In the genomic region with DNA sequence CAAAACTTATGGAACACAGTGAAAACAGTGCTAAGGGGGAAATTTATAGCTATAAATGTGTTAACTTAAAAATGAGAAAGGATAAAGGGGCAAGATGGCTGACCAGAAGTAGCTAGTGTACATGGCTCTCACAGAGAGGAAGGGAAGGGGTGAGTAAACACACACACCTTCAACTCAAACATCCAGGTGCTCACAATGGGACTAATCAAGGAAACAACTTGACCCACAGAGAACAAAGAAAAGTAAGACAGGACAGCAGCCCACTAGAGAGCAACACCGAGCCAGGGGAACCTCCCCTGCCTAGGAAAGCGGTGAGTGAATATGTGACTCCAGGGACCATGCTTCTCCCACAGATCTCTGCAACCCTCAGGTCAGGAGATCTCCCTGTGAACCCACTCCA, we compare ENCODE assay signal across 23 cellular contexts.
DNase-seq lines count a peak whose midpoint lies in the region; ATAC-seq, FAIRE-seq and TF ChIP-seq lines count a peak whose summit lies in the region.
"Had no signal": no experiment of that assay in that cellular context is flagged by ENCODE, and none has a peak within 500 bp of the region (broad histone marks: within the 10 kb centered on the region; RNA-seq: fewer than 3 reads in every experiment).

No MANE protein-coding gene starts in this region.

- H3K36me3 ChIP-seq in HepG2 (replicated peaks in 1 of 2; ENCODE audit: control insufficient read depth in 1 of 2, insufficient read depth in 2 of 2, low read length in 2 of 2) (0 out of 5 replicates have a peak, but pooled peaks cover 0 to 6% of the 10 kb centered on the region in 2 experiments), right lobe of liver (peaks cover 0 to 3% (median 0%) of the 10 kb centered on the region in 4 donors), left lung (peaks cover 0 to 37% of the 10 kb centered on the region in 2 donors), HAP-1 (replicated peaks) (no peaks in the 10 kb centered on the region; the same call in 1 of the 2 replicates), left ventricle myocardium inferior (peaks cover 63% of the 10 kb centered on the region)

- H4K20me1 ChIP-seq in HepG2 (ENCODE audit: insufficient read depth, low read length) = no peaks in the 10 kb centered on the region

- no TSS peak for BruUV-seq in HepG2 (replicated peaks; lab: Mats Ljungman, UMichigan)

- H3K9me3 Mint-ChIP-seq in WTC11 = peaks cover 46% of the 10 kb centered on the region

- no peak overlapping the region for H3K9ac ChIP-seq in HepG2 (ENCODE audit: insufficient read depth, low read depth, low read length)
- H3K9ac ChIP-seq: SK-N-SH had no signal

- no peak for TF ChIP-seq RAD21 in HepG2 (CRISPR knock-in tag; IDR thresholded peaks at IDR 0.05)

- H2AFZ ChIP-seq in HepG2 (ENCODE audit: low read length) = no peak overlapping the region

- TF ChIP-seq CTCF in HepG2 (CRISPR knock-in tag; IDR thresholded peaks at IDR 0.05) (no peak), right lobe of liver (IDR thresholded peaks at IDR 0.05) (no peak), WTC11 (IDR thresholded peaks at IDR 0.05) (no peak), left lung (IDR thresholded peaks at IDR 0.05) (no peak), left ventricle myocardium inferior (IDR thresholded peaks at IDR 0.05; ENCODE audit: borderline replicate concordance) (no peak)

- no peak overlapping the region for H3K27ac Mint-ChIP-seq in WTC11
- H3K27ac Mint-ChIP-seq: CD8-positive, alpha-beta T cell; HFFc6 had no signal

- H3K4me3 ChIP-seq in HepG2 (replicated peaks in 1 of 3; ENCODE audit: insufficient read depth in 1 of 3, low read depth in 2 of 3, low read length in 3 of 3) = no peak overlapping the region
- H3K4me3 ChIP-seq in right lobe of liver = no peak overlapping the region
- no peak overlapping the region for H3K4me3 ChIP-seq in left lung
- no peak overlapping the region for H3K4me3 ChIP-seq in HAP-1
- no peak overlapping the region for H3K4me3 ChIP-seq in left ventricle myocardium inferior

- no peaks in the 10 kb centered on the region for H3K4me1 ChIP-seq in HepG2 (ENCODE audit: insufficient read depth, low read length)
- H3K4me1 ChIP-seq in right lobe of liver = no peaks in the 10 kb centered on the region
- no peaks in the 10 kb centered on the region for H3K4me1 ChIP-seq in left lung
- H3K4me1 ChIP-seq in HAP-1 = no peaks in the 10 kb centered on the region
- H3K4me1 ChIP-seq in left ventricle myocardium inferior = peaks cover 6% of the 10 kb centered on the region

- 100% methylated on average over 2 of the region's 2 CpGs for WGBS in HepG2 (ENCODE audit: low lambda C conversion rate)
- 100% methylated on average over 1 of the region's 2 CpGs for WGBS in right lobe of liver (ENCODE audit: insufficient coverage, low coverage, low lambda C conversion rate, missing lambda C conversion rate)

- CTCF ChIA-PET in HepG2 (lab: Yijun Ruan, JAX; ENCODE audit: low intra/inter-chr PET ratio, low total read pairs) = no interaction called here
- CTCF ChIA-PET in WTC11 (lab: Charles Lee) = interaction anchor here (0.8 kb wide), 1 partner anchor 262 kb away, joined by 3 read pairs; no protein-coding TSS in a partner anchor

- H3K4me2 ChIP-seq in HepG2 (ENCODE audit: low read depth, low read length) = no peak overlapping the region
- H3K4me2 ChIP-seq: SK-N-SH had no signal

- no peaks in the 10 kb centered on the region for H3K79me2 ChIP-seq in HepG2 (ENCODE audit: insufficient read depth, low read length)

- TF ChIP-seq POLR2A in HepG2 (IDR thresholded peaks at IDR 0.05; ENCODE audit: insufficient read depth in 1 of 2, low read depth in 2 of 2, low read length in 2 of 2) = no peak
- no peak for TF ChIP-seq POLR2A in right lobe of liver (IDR thresholded peaks at IDR 0.05)

- H3K9me3 ChIP-seq in HepG2 (ENCODE audit: low read length) (peaks cover 8% of the 10 kb centered on the region; the same call in 1 of the 2 replicates), right lobe of liver (peaks cover 0 to 2% (median 0%) of the 10 kb centered on the region in 4 donors), left lung (peaks cover 0 to 42% of the 10 kb centered on the region in 2 donors), HAP-1 (peaks cover 6% of the 10 kb centered on the region), left ventricle myocardium inferior (replicated peaks) (peaks cover 39% of the 10 kb centered on the region)

- no peak for FAIRE-seq in HepG2 (lab: Jason Lieb, UNC)

- DNase-seq in HepG2 (ENCODE audit: low spot score) (no peak), right lobe of liver (no peak), WTC11 (ENCODE audit: low spot score) (no peak), left lung (no peak), HAP-1 (ENCODE audit: low spot score in 2 of 2) (no peak), left ventricle myocardium inferior (no peak), superior temporal gyrus (ENCODE audit: extremely low spot score) (no peak)
- DNase-seq: AML-193; C1 segment of cervical spinal cord; CD8-positive, alpha-beta T cell; DMS79; H7; HFFc6; NCI-H1105; NCI-H1694; NCI-H446; NCI-H774; NK-92 treated with Interleukin-12 subunit alpha and Interleukin-12 subunit beta, amount 100 ng/mL, for 24 hours; SIG-M5; SK-N-SH had no signal

- in situ Hi-C loops in HepG2 (cut with HindIII; ENCODE audit: extremely low pct_ligation_motif_present, low pct_unique_long_range_greater_than_20kb) (no loop called here), HAP-1 (cut with MboI; ENCODE audit: low sequenced_read_pairs) (no loop called here)

- peaks cover 67% of the 10 kb centered on the region for H3K36me3 Mint-ChIP-seq in WTC11

- no peaks in the 10 kb centered on the region for H3K27me3 Mint-ChIP-seq in WTC11 (ENCODE audit: low read depth)

- ATAC-seq in HepG2 = peak; percentile 29; the same call in 1 of the 3 replicates
- ATAC-seq in right lobe of liver = no peak
- ATAC-seq in WTC11 = peak; percentile 53
- ATAC-seq in left lung = peak; percentile 32
- no peak for ATAC-seq in GM18498 (IDR thresholded peaks at IDR 0.05; ENCODE audit: unreplicated experiment)
- ATAC-seq: CD8-positive, alpha-beta T cell; Panc1 had no signal

- TF ChIP-seq EP300 in HepG2 (IDR thresholded peaks at IDR 0.05; ENCODE audit: low read depth in 2 of 2, low read length in 2 of 2) (no peak), HepG2 (CRISPR knock-in tag; IDR thresholded peaks at IDR 0.05; ENCODE audit: borderline replicate concordance) (no peak)

- POLR2A ChIA-PET in HepG2 (lab: Yijun Ruan, JAX) (no interaction called here), WTC11 (lab: Charles Lee) (no interaction called here)

- H3K27me3 ChIP-seq in HepG2 (ENCODE audit: control insufficient read depth in 1 of 2, insufficient read depth in 2 of 2, low read length in 2 of 2) (no peaks in the 10 kb centered on the region), right lobe of liver (no peaks in the 10 kb centered on the region), left lung (no peaks in the 10 kb centered on the region), HAP-1 (ENCODE audit: low read depth) (no peaks in the 10 kb centered on the region), left ventricle myocardium inferior (ENCODE audit: low read depth) (no peaks in the 10 kb centered on the region)

- no peak overlapping the region for H3K4me3 Mint-ChIP-seq in WTC11
- H3K4me3 Mint-ChIP-seq: CD8-positive, alpha-beta T cell; HFFc6 had no signal

- intact Hi-C loops in HepG2 (cut with micrococcal nuclease; ENCODE audit: unreplicated experiment) = no loop called here
- intact Hi-C loops in right lobe of liver (cut with DNase I) = no loop called here
- intact Hi-C loops in left lung (cut with DNase I) = no loop called here
- intact Hi-C loops in left ventricle myocardium inferior (cut with micrococcal nuclease) = no loop called here

- peaks cover 7% of the 10 kb centered on the region for H3K4me1 Mint-ChIP-seq in WTC11

- H3K27ac ChIP-seq in HepG2 (ENCODE audit: extremely low read length, insufficient read depth, low read length) (no peak overlapping the region), right lobe of liver (no peak overlapping the region), left lung (no peak overlapping the region), left ventricle myocardium inferior (replicated peaks) (no peak overlapping the region)
- H3K27ac ChIP-seq: HL-60 had no signal

TF ChIP-seq in HepG2, 621 proteins besides CTCF, POLR2A, EP300 and RAD21:
- TF ChIP-seq ZNF558 (CRISPR knock-in tag; IDR thresholded peaks at IDR 0.05; ENCODE audit: borderline replicate concordance) (no peak), WIZ (CRISPR knock-in tag; IDR thresholded peaks at IDR 0.05) (no peak), RFX3 (CRISPR knock-in tag; IDR thresholded peaks at IDR 0.05) (no peak)

TF ChIP-seq in WTC11, 78 proteins besides CTCF, POLR2A, EP300 and RAD21 (continues in another document):
- no peak for TF ChIP-seq ZNF138 (CRISPR knock-in tag; conservative IDR thresholded peaks at IDR 0.05)
- no peak for TF ChIP-seq CREM (CRISPR knock-in tag; IDR thresholded peaks at IDR 0.05)
- TF ChIP-seq, protein P1, sequence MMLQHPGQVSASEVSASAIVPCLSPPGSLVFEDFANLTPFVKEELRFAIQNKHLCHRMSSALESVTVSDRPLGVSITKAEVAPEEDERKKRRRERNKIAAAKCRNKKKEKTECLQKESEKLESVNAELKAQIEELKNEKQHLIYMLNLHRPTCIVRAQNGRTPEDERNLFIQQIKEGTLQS (CRISPR knock-in tag; conservative IDR thresholded peaks at IDR 0.05) = no peak
- no peak for TF ChIP-seq TEAD1 (CRISPR knock-in tag; IDR thresholded peaks at IDR 0.05)
- no peak for TF ChIP-seq TCF7 (CRISPR knock-in tag; IDR thresholded peaks at IDR 0.05; ENCODE audit: low read depth)
- TF ChIP-seq NR2C2 (CRISPR knock-in tag; IDR thresholded peaks at IDR 0.05) = no peak
- TF ChIP-seq JAZF1 (CRISPR knock-in tag; IDR thresholded peaks at IDR 0.05) = no peak
- TF ChIP-seq RELA (CRISPR knock-in tag; IDR thresholded peaks at IDR 0.05; ENCODE audit: borderline replicate concordance) = no peak
- TF ChIP-seq, protein P2, sequence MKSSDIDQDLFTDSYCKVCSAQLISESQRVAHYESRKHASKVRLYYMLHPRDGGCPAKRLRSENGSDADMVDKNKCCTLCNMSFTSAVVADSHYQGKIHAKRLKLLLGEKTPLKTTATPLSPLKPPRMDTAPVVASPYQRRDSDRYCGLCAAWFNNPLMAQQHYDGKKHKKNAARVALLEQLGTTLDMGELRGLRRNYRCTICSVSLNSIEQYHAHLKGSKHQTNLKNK (CRISPR knock-in tag; IDR thresholded peaks at IDR 0.05) = no peak
- TF ChIP-seq NFE2L1 (CRISPR knock-in tag; IDR thresholded peaks at IDR 0.05) = no peak
- TF ChIP-seq, protein P3, sequence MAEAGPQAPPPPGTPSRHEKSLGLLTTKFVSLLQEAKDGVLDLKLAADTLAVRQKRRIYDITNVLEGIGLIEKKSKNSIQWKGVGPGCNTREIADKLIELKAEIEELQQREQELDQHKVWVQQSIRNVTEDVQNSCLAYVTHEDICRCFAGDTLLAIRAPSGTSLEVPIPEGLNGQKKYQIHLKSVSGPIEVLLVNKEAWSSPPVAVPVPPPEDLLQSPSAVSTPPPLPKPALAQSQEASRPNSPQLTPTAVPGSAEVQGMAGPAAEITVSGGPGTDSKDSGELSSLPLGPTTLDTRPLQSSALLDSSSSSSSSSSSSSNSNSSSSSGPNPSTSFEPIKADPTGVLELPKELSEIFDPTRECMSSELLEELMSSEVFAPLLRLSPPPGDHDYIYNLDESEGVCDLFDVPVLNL (CRISPR knock-in tag; IDR thresholded peaks at IDR 0.05; ENCODE audit: borderline replicate concordance, low read depth) = no peak

Comparison
In these comparisons a context has a peak if more than half of its experiments do, and no peak if none do; other contexts are left out.
1. ATAC-seq: peak in HepG2 (single experiment), WTC11 (single experiment) and left lung (single experiment); none in right lobe of liver (0 of 4) and GM18498 (single experiment).